ENCODE assay signal across 8 cellular contexts in genomic region chr7:39453743-39454355, GRCh38.
A peak's percentile ranks its signal among the peaks of the same experiment; 100 is the strongest.
DNase-seq lines count a peak whose midpoint lies in the region; ATAC-seq and TF ChIP-seq lines count a peak whose summit lies in the region.

No MANE protein-coding gene starts in this region.

- POLR2A ChIA-PET in AG04449 (lab: Yijun Ruan, JAX): no interaction called here

- no peak overlapping the region for H3K4me3 Mint-ChIP-seq in progenitor cell of endocrine pancreas (ENCODE audit: low read depth)

- no peaks in the 10 kb centered on the region for H3K36me3 Mint-ChIP-seq in progenitor cell of endocrine pancreas (ENCODE audit: insufficient read depth)

- DNase-seq in AG04449 (ENCODE audit: low read depth, low spot score): no peak
- peak; percentile 79 for DNase-seq in NB4 (ENCODE audit: low read depth)
- peak; percentile 29 to 47 for DNase-seq in activated CD4-positive, alpha-beta T cell treated with anti-CD3 and anti-CD28 coated beads for 4 hours
- DNase-seq in erythroblast (lab: John Stamatoyannopoulos, UW): peak; percentile 63 to 76
- DNase-seq in progenitor cell of endocrine pancreas (ENCODE audit: low spot score, unreplicated experiment): peak; percentile 18
- DNase-seq in OCI-M2 (lab: John Stamatoyannopoulos, UW; ENCODE audit: unreplicated experiment): no peak

- CTCF ChIA-PET in AG04449 (lab: Yijun Ruan, JAX): interaction anchor here (0.6 to 2.5 kb wide), 15 partner anchors 9 to 404 kb away, joined by 3 to 26 read pairs (median 5); no protein-coding TSS in a partner anchor

- TF ChIP-seq POLR2A in NB4 (IDR thresholded peaks at IDR 0.05; ENCODE audit: extremely low read depth, insufficient read length): no peak
- no peak for TF ChIP-seq POLR2A in erythroblast (IDR thresholded peaks at IDR 0.05; ENCODE audit: low read length)

- peak; percentile 69 for ATAC-seq in HG02571 (IDR thresholded peaks at IDR 0.05; ENCODE audit: unreplicated experiment)

- TF ChIP-seq CTCF in AG04449 (IDR thresholded peaks at IDR 0.05; ENCODE audit: insufficient read depth, low read length, missing control alignments) (peak; percentile 78), GM12801 (IDR thresholded peaks at IDR 0.05; ENCODE audit: extremely low read depth, insufficient read length) (peak; percentile 73), NB4 (IDR thresholded peaks at IDR 0.05; ENCODE audit: low read depth, low read length) (peak; percentile 99), progenitor cell of endocrine pancreas (IDR thresholded peaks at IDR 0.05; ENCODE audit: unreplicated experiment) (peak; percentile 73)

- no peaks in the 10 kb centered on the region for H3K9me3 Mint-ChIP-seq in progenitor cell of endocrine pancreas (ENCODE audit: low read depth)

- H3K4me3 ChIP-seq in AG04449 (ENCODE audit: low read depth, low read length): no peak overlapping the region
- no peak overlapping the region for H3K4me3 ChIP-seq in NB4 (ENCODE audit: low read depth, low read length)

- peaks cover 4% of the 10 kb centered on the region for H3K4me1 Mint-ChIP-seq in progenitor cell of endocrine pancreas (ENCODE audit: low read depth)

- H3K27me3 Mint-ChIP-seq in progenitor cell of endocrine pancreas: no peaks in the 10 kb centered on the region

- no peak overlapping the region for H3K27ac Mint-ChIP-seq in progenitor cell of endocrine pancreas

Comparison
In these comparisons a context has a peak if more than half of its experiments do, and no peak if none do; other contexts are left out.
1. DNase-seq: peak in NB4 (single experiment), activated CD4-positive, alpha-beta T cell treated with anti-CD3 and anti-CD28 coated beads for 4 hours (2 of 2), erythroblast (2 of 2) and progenitor cell of endocrine pancreas (single experiment); none in AG04449 (single experiment) and OCI-M2 (single experiment).
2. Peak in every context shown above with its lines, with median percentiles within 50 percentile points of each other: CTCF ChIP-seq.